Comparison of ENCODE assay signal across 2 cellular contexts in the genomic region with DNA sequence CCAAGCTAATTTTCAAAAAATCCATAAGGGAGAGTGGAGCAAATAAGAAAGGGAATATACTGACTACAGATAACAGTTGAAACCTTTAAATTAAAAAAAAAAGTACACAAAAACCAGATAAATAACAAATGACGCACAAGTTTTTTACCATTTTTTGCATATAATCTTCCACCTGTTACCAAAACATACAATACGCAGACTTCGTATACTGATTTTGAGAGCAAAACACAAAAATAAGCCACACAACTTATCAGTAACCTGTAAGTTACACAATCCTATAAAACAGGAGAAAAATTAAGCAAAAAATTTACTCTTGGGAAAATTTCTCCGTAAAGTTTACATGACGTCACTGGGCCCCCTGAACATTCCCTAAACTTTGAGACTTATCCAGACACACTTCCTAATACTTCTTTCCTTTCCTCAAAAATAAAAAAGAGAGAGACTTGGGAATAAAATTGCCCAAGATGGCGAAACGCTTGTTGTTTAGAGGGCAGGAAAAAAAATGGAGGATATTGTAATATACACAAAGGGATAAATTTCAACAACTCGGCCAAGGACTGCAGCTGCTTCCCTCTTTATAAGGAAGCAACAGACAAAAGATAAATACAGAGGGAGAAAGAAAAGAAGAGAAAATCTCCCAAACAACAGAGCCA.
TF ChIP-seq lines count a peak whose summit lies in the region.

No MANE protein-coding gene starts in this region.

TF ChIP-seq in K562, 482 proteins besides CTCF, POLR2A, EP300 and RAD21 (continues in another document):
- TF ChIP-seq KLF6 (CRISPR knock-in tag; IDR thresholded peaks at IDR 0.05; ENCODE audit: borderline replicate concordance), result peak; percentile 51; the same call in 1 of the 2 replicates
- peak; percentile 75; the same call in 1 of the 2 replicates for TF ChIP-seq ZC3H11A (IDR thresholded peaks at IDR 0.05; ENCODE audit: low read depth, low read length)
- TF ChIP-seq, protein P1, sequence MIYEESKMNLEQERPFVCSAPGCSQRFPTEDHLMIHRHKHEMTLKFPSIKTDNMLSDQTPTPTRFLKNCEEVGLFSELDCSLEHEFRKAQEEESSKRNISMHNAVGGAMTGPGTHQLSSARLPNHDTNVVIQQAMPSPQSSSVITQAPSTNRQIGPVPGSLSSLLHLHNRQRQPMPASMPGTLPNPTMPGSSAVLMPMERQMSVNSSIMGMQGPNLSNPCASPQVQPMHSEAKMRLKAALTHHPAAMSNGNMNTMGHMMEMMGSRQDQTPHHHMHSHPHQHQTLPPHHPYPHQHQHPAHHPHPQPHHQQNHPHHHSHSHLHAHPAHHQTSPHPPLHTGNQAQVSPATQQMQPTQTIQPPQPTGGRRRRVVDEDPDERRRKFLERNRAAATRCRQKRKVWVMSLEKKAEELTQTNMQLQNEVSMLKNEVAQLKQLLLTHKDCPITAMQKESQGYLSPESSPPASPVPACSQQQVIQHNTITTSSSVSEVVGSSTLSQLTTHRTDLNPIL (CRISPR knock-in tag; IDR thresholded peaks at IDR 0.05), result peak; percentile 73; the same call in 1 of the 2 replicates
- TF ChIP-seq L3MBTL2 (IDR thresholded peaks at IDR 0.05), result no peak
- TF ChIP-seq BRD9 (IDR thresholded peaks at IDR 0.05; ENCODE audit: low read depth, partially characterized antibody), result peak; percentile 84
- TF ChIP-seq CREM (IDR thresholded peaks at IDR 0.05; ENCODE audit: low read depth), result peak; percentile 55
- TF ChIP-seq SETDB1 (IDR thresholded peaks at IDR 0.05; ENCODE audit: low read length), result no peak
- peak; percentile 49; the same call in 1 of the 2 replicates for TF ChIP-seq SUPT5H (IDR thresholded peaks at IDR 0.05)
- TF ChIP-seq ZBTB17 (CRISPR knock-in tag; IDR thresholded peaks at IDR 0.05), result peak; percentile 64; the same call in 1 of the 2 replicates
- TF ChIP-seq FOSL1 (tag; conservative IDR thresholded peaks at IDR 0.05), result peak; percentile 45
- TF ChIP-seq, protein P2, sequence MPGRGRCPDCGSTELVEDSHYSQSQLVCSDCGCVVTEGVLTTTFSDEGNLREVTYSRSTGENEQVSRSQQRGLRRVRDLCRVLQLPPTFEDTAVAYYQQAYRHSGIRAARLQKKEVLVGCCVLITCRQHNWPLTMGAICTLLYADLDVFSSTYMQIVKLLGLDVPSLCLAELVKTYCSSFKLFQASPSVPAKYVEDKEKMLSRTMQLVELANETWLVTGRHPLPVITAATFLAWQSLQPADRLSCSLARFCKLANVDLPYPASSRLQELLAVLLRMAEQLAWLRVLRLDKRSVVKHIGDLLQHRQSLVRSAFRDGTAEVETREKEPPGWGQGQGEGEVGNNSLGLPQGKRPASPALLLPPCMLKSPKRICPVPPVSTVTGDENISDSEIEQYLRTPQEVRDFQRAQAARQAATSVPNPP (IDR thresholded peaks at IDR 0.05; ENCODE audit: borderline replicate concordance, insufficient read depth, insufficient read length), result no peak
- TF ChIP-seq, protein P3, sequence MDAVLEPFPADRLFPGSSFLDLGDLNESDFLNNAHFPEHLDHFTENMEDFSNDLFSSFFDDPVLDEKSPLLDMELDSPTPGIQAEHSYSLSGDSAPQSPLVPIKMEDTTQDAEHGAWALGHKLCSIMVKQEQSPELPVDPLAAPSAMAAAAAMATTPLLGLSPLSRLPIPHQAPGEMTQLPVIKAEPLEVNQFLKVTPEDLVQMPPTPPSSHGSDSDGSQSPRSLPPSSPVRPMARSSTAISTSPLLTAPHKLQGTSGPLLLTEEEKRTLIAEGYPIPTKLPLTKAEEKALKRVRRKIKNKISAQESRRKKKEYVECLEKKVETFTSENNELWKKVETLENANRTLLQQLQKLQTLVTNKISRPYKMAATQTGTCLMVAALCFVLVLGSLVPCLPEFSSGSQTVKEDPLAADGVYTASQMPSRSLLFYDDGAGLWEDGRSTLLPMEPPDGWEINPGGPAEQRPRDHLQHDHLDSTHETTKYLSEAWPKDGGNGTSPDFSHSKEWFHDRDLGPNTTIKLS (IDR thresholded peaks at IDR 0.05; ENCODE audit: borderline replicate concordance, low read depth), result 0 out of 2 replicates have a peak, but pooled peaks have one; percentile 13
- TF ChIP-seq ZKSCAN8 (CRISPR knock-in tag; IDR thresholded peaks at IDR 0.05), result 0 out of 2 replicates have a peak, but pooled peaks have one; percentile 68
- peak; percentile 2; the same call in 1 of the 2 replicates for TF ChIP-seq GABPA (tag; conservative IDR thresholded peaks at IDR 0.05; ENCODE audit: low read depth)
- no peak for TF ChIP-seq CSDE1 (IDR thresholded peaks at IDR 0.05)
- TF ChIP-seq ZNF766 (CRISPR knock-in tag; conservative IDR thresholded peaks at IDR 0.05), result peak; percentile 88
- TF ChIP-seq, protein P4, sequence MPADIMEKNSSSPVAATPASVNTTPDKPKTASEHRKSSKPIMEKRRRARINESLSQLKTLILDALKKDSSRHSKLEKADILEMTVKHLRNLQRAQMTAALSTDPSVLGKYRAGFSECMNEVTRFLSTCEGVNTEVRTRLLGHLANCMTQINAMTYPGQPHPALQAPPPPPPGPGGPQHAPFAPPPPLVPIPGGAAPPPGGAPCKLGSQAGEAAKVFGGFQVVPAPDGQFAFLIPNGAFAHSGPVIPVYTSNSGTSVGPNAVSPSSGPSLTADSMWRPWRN (IDR thresholded peaks at IDR 0.05; ENCODE audit: low read depth), result peak; percentile 22; the same call in 1 of the 2 replicates
- TF ChIP-seq ZNF57 (CRISPR knock-in tag; IDR thresholded peaks at IDR 0.05), result no peak
- TF ChIP-seq, protein P5, sequence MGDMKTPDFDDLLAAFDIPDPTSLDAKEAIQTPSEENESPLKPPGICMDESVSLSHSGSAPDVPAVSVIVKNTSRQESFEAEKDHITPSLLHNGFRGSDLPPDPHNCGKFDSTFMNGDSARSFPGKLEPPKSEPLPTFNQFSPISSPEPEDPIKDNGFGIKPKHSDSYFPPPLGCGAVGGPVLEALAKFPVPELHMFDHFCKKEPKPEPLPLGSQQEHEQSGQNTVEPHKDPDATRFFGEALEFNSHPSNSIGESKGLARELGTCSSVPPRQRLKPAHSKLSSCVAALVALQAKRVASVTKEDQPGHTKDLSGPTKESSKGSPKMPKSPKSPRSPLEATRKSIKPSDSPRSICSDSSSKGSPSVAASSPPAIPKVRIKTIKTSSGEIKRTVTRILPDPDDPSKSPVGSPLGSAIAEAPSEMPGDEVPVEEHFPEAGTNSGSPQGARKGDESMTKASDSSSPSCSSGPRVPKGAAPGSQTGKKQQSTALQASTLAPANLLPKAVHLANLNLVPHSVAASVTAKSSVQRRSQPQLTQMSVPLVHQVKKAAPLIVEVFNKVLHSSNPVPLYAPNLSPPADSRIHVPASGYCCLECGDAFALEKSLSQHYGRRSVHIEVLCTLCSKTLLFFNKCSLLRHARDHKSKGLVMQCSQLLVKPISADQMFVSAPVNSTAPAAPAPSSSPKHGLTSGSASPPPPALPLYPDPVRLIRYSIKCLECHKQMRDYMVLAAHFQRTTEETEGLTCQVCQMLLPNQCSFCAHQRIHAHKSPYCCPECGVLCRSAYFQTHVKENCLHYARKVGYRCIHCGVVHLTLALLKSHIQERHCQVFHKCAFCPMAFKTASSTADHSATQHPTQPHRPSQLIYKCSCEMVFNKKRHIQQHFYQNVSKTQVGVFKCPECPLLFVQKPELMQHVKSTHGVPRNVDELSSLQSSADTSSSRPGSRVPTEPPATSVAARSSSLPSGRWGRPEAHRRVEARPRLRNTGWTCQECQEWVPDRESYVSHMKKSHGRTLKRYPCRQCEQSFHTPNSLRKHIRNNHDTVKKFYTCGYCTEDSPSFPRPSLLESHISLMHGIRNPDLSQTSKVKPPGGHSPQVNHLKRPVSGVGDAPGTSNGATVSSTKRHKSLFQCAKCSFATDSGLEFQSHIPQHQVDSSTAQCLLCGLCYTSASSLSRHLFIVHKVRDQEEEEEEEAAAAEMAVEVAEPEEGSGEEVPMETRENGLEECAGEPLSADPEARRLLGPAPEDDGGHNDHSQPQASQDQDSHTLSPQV (IDR thresholded peaks at IDR 0.05), result peak; percentile 66; the same call in 1 of the 2 replicates

TF ChIP-seq in HepG2, 621 proteins besides CTCF, POLR2A, EP300 and RAD21 (continues in another document):
- no peak for TF ChIP-seq ZFYVE20 (CRISPR knock-in tag; IDR thresholded peaks at IDR 0.05; ENCODE audit: borderline replicate concordance, low read depth)
- peak; percentile 88 for TF ChIP-seq YY1 (IDR thresholded peaks at IDR 0.05; ENCODE audit: insufficient read depth, insufficient replicate concordance, low read depth, low read length)
- TF ChIP-seq DMAP1 (CRISPR knock-in tag; IDR thresholded peaks at IDR 0.05), result no peak
- no peak for TF ChIP-seq WIZ (CRISPR knock-in tag; IDR thresholded peaks at IDR 0.05)
- TF ChIP-seq ZNF678 (CRISPR knock-in tag; IDR thresholded peaks at IDR 0.05), result no peak
- TF ChIP-seq CHCHD3 (CRISPR knock-in tag; IDR thresholded peaks at IDR 0.05), result no peak
- no peak for TF ChIP-seq PHF21A (CRISPR knock-in tag; IDR thresholded peaks at IDR 0.05)
- TF ChIP-seq TMF1 (CRISPR knock-in tag; IDR thresholded peaks at IDR 0.05; ENCODE audit: low read depth), result no peak
- 0 out of 2 replicates have a peak, but pooled peaks have one; percentile 4 for TF ChIP-seq TOE1 (CRISPR knock-in tag; IDR thresholded peaks at IDR 0.05)
- TF ChIP-seq FOXJ3 (CRISPR knock-in tag; IDR thresholded peaks at IDR 0.05; ENCODE audit: borderline replicate concordance), result 0 out of 2 replicates have a peak, but pooled peaks have one; percentile 12
- TF ChIP-seq HDAC1 (CRISPR knock-in tag; IDR thresholded peaks at IDR 0.05), result no peak
- no peak for TF ChIP-seq SP1 (IDR thresholded peaks at IDR 0.05)
- TF ChIP-seq SP1 (CRISPR knock-in tag; IDR thresholded peaks at IDR 0.05), result no peak
- TF ChIP-seq, protein P6, sequence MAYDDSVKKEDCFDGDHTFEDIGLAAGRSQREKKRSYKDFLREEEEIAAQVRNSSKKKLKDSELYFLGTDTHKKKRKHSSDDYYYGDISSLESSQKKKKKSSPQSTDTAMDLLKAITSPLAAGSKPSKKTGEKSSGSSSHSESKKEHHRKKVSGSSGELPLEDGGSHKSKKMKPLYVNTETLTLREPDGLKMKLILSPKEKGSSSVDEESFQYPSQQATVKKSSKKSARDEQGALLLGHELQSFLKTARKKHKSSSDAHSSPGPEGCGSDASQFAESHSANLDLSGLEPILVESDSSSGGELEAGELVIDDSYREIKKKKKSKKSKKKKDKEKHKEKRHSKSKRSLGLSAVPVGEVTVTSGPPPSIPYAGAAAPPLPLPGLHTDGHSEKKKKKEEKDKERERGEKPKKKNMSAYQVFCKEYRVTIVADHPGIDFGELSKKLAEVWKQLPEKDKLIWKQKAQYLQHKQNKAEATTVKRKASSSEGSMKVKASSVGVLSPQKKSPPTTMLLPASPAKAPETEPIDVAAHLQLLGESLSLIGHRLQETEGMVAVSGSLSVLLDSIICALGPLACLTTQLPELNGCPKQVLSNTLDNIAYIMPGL (CRISPR knock-in tag; IDR thresholded peaks at IDR 0.05; ENCODE audit: borderline replicate concordance in 1 of 2, low read depth in 1 of 2), result no peak
- no peak; the same call in 1 of the 2 replicates for TF ChIP-seq ZMAT3 (CRISPR knock-in tag; conservative IDR thresholded peaks at IDR 0.05)
- TF ChIP-seq PTBP1 (IDR thresholded peaks at IDR 0.05; ENCODE audit: low read depth, low read length, poor library complexity, severe bottlenecking), result no peak
- no peak for TF ChIP-seq NFATC3 (CRISPR knock-in tag; IDR thresholded peaks at IDR 0.05)
- no peak for TF ChIP-seq RFX3 (CRISPR knock-in tag; IDR thresholded peaks at IDR 0.05)
- no peak for TF ChIP-seq ZNF24 (IDR thresholded peaks at IDR 0.05)
- TF ChIP-seq ZNF703 (CRISPR knock-in tag; IDR thresholded peaks at IDR 0.05; ENCODE audit: borderline replicate concordance), result no peak
- TF ChIP-seq, protein P7, sequence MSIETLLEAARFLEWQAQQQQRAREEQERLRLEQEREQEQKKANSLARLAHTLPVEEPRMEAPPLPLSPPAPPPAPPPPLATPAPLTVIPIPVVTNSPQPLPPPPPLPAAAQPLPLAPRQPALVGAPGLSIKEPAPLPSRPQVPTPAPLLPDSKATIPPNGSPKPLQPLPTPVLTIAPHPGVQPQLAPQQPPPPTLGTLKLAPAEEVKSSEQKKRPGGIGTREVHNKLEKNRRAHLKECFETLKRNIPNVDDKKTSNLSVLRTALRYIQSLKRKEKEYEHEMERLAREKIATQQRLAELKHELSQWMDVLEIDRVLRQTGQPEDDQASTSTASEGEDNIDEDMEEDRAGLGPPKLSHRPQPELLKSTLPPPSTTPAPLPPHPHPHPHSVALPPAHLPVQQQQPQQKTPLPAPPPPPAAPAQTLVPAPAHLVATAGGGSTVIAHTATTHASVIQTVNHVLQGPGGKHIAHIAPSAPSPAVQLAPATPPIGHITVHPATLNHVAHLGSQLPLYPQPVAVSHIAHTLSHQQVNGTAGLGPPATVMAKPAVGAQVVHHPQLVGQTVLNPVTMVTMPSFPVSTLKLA (IDR thresholded peaks at IDR 0.05), result no peak
- TF ChIP-seq POLR2AphosphoS2 (IDR thresholded peaks at IDR 0.05; ENCODE audit: low read depth, low read length), result no peak
- no peak for TF ChIP-seq ZNF367 (CRISPR knock-in tag; IDR thresholded peaks at IDR 0.05; ENCODE audit: borderline replicate concordance)
- TF ChIP-seq ZNF33B (CRISPR knock-in tag; IDR thresholded peaks at IDR 0.05), result no peak
- TF ChIP-seq KDM4B (CRISPR knock-in tag; IDR thresholded peaks at IDR 0.05), result no peak
- TF ChIP-seq ZNF354B (CRISPR knock-in tag; IDR thresholded peaks at IDR 0.05), result no peak
- TF ChIP-seq ZNF773 (CRISPR knock-in tag; IDR thresholded peaks at IDR 0.05; ENCODE audit: borderline replicate concordance), result no peak
- TF ChIP-seq RNF2 (conservative IDR thresholded peaks at IDR 0.05; ENCODE audit: low read depth), result no peak
- TF ChIP-seq, protein P8, sequence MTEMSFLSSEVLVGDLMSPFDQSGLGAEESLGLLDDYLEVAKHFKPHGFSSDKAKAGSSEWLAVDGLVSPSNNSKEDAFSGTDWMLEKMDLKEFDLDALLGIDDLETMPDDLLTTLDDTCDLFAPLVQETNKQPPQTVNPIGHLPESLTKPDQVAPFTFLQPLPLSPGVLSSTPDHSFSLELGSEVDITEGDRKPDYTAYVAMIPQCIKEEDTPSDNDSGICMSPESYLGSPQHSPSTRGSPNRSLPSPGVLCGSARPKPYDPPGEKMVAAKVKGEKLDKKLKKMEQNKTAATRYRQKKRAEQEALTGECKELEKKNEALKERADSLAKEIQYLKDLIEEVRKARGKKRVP (CRISPR knock-in tag; IDR thresholded peaks at IDR 0.05), result no peak
- TF ChIP-seq PPARG (CRISPR knock-in tag; conservative IDR thresholded peaks at IDR 0.05), result no peak
- no peak for TF ChIP-seq ZNF749 (CRISPR knock-in tag; IDR thresholded peaks at IDR 0.05; ENCODE audit: borderline replicate concordance)
- TF ChIP-seq ZFP36 (IDR thresholded peaks at IDR 0.05; ENCODE audit: borderline replicate concordance, low read depth, low read length, partially characterized antibody), result no peak
- TF ChIP-seq, protein P9, sequence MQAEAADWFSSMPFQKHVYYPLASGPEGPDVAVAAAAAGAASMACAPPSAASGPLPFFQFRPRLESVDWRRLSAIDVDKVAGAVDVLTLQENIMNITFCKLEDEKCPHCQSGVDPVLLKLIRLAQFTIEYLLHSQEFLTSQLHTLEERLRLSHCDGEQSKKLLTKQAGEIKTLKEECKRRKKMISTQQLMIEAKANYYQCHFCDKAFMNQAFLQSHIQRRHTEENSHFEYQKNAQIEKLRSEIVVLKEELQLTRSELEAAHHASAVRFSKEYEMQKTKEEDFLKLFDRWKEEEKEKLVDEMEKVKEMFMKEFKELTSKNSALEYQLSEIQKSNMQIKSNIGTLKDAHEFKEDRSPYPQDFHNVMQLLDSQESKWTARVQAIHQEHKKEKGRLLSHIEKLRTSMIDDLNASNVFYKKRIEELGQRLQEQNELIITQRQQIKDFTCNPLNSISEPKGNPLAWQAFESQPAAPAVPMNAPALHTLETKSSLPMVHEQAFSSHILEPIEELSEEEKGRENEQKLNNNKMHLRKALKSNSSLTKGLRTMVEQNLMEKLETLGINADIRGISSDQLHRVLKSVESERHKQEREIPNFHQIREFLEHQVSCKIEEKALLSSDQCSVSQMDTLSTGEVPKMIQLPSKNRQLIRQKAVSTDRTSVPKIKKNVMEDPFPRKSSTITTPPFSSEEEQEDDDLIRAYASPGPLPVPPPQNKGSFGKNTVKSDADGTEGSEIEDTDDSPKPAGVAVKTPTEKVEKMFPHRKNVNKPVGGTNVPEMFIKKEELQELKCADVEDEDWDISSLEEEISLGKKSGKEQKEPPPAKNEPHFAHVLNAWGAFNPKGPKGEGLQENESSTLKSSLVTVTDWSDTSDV (CRISPR knock-in tag; IDR thresholded peaks at IDR 0.05), result no peak
- no peak for TF ChIP-seq HCFC1 (IDR thresholded peaks at IDR 0.05; ENCODE audit: low read depth, low read length)
